Comparison of ENCODE assay signal across 17 cellular contexts in the genomic region with DNA sequence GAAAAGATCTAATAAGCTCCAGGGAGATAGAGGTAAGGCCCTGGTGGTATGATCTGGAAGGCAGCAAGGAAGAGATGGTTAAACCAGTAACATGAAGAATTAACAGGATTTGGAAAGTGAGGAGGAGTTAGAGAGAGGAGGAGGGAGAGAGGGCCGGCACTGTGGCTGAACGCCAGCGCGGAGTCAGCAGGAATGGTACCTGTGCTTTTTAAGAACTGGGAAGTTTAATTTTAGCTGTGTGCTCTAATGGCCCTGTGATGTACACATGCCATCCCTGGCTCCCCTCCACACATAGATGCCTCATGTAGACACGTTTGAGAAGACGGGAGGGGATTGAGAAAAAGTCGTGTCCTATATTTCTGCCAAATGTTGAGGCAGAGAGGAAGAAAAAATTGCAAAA. TPM values are rescaled to one million over a fixed set of nuclear protein-coding genes. Genes with fewer than 3 reads are reported as not detected.
DNase-seq lines count a peak whose midpoint lies in the region; ATAC-seq and TF ChIP-seq lines count a peak whose summit lies in the region.
"Had no signal": no experiment of that assay in that cellular context is flagged by ENCODE, and none has a peak within 500 bp of the region (broad histone marks: within the 10 kb centered on the region; RNA-seq: fewer than 3 reads in every experiment).

No MANE protein-coding gene starts in this region.

- intact Hi-C loops in heart left ventricle (cut with DNase I) (no loop called here), right cardiac atrium (cut with DNase I) (no loop called here), dorsolateral prefrontal cortex (cut with DNase I) (no loop called here)

- no peaks in the 10 kb centered on the region for H3K4me1 Mint-ChIP-seq in activated CD8-positive, alpha-beta memory T cell treated with anti-CD3 and anti-CD28 coated beads, Interleukin-2, amount 10 ng/mL, durations not matched to agents 7 days and 5 days
- H3K4me1 Mint-ChIP-seq: CD4-positive, CD25-positive, alpha-beta regulatory T cell had no signal

- H3K4me1 ChIP-seq in heart left ventricle, result peaks cover 0 to 8% (median 0%) of the 10 kb centered on the region in 12 donors
- no peaks in the 10 kb centered on the region for H3K4me1 ChIP-seq in right cardiac atrium (ENCODE audit: control insufficient read depth, insufficient read depth, low read length)

- no peaks in the 10 kb centered on the region for H3K36me3 Mint-ChIP-seq in activated CD8-positive, alpha-beta memory T cell treated with anti-CD3 and anti-CD28 coated beads, Interleukin-2, amount 10 ng/mL, durations not matched to agents 7 days and 5 days
- H3K36me3 Mint-ChIP-seq: CD4-positive, CD25-positive, alpha-beta regulatory T cell had no signal

- H3K36me3 ChIP-seq in heart left ventricle, result no peaks in the 10 kb centered on the region
- H3K36me3 ChIP-seq: BLaER1 treated with 17β-estradiol and CSF1 and Interleukin-3, amounts not matched to agents 10 nM and 100 nM had no signal

- no peak overlapping the region for H3K27ac Mint-ChIP-seq in activated CD8-positive, alpha-beta memory T cell treated with anti-CD3 and anti-CD28 coated beads, Interleukin-2, amount 10 ng/mL, durations not matched to agents 7 days and 5 days
- H3K27ac Mint-ChIP-seq: CD4-positive, CD25-positive, alpha-beta regulatory T cell; H9 had no signal

- H3K9me3 ChIP-seq in heart left ventricle (no peaks in the 10 kb centered on the region), right cardiac atrium (ENCODE audit: control insufficient read depth, low read length) (no peaks in the 10 kb centered on the region)
- H3K9me3 ChIP-seq: BLaER1 treated with 17β-estradiol and CSF1 and Interleukin-3, amounts not matched to agents 10 nM and 100 nM had no signal

- no peak overlapping the region for H3K4me3 ChIP-seq in heart left ventricle
- H3K4me3 ChIP-seq in right cardiac atrium (ENCODE audit: low read length), result no peak overlapping the region
- no peak overlapping the region for H3K4me3 ChIP-seq in dorsolateral prefrontal cortex
- H3K4me3 ChIP-seq: BLaER1 treated with 17β-estradiol and CSF1 and Interleukin-3, amounts not matched to agents 10 nM and 100 nM; GM12878 had no signal

- H3K9me3 Mint-ChIP-seq in activated CD8-positive, alpha-beta memory T cell treated with anti-CD3 and anti-CD28 coated beads, Interleukin-2, amount 10 ng/mL, durations not matched to agents 7 days and 5 days (ENCODE audit: low read depth), result no peaks in the 10 kb centered on the region
- H3K9me3 Mint-ChIP-seq: CD4-positive, CD25-positive, alpha-beta regulatory T cell; H9 had no signal

- TF ChIP-seq CTCF in heart left ventricle (IDR thresholded peaks at IDR 0.05), result no peak
- no peak for TF ChIP-seq CTCF in dorsolateral prefrontal cortex (IDR thresholded peaks at IDR 0.05 in 54 of 56, conservative IDR thresholded peaks at IDR 0.05 in 2 of 56; ENCODE audit: low read depth in 1 of 56, partially characterized antibody in 56 of 56)

- no peak for TF ChIP-seq POLR2A in heart left ventricle (IDR thresholded peaks at IDR 0.05)

- H3K4me3 Mint-ChIP-seq in activated CD8-positive, alpha-beta memory T cell treated with anti-CD3 and anti-CD28 coated beads, Interleukin-2, amount 10 ng/mL, durations not matched to agents 7 days and 5 days, result no peak overlapping the region
- H3K4me3 Mint-ChIP-seq: CD4-positive, CD25-positive, alpha-beta regulatory T cell; H9 had no signal

- H3K27ac ChIP-seq in heart left ventricle (no peak overlapping the region), right cardiac atrium (ENCODE audit: low read length) (no peak overlapping the region), dorsolateral prefrontal cortex (no peak overlapping the region)
- H3K27ac ChIP-seq: BLaER1 treated with 17β-estradiol and CSF1 and Interleukin-3, amounts not matched to agents 10 nM and 100 nM had no signal

- no peaks in the 10 kb centered on the region for H3K27me3 ChIP-seq in heart left ventricle
- no peaks in the 10 kb centered on the region for H3K27me3 ChIP-seq in right cardiac atrium (ENCODE audit: control insufficient read depth, insufficient read depth)
- H3K27me3 ChIP-seq in dorsolateral prefrontal cortex, result peaks cover 0 to 11% (median 0%) of the 10 kb centered on the region in 45 donors
- H3K27me3 ChIP-seq: BLaER1 treated with 17β-estradiol and CSF1 and Interleukin-3, amounts not matched to agents 10 nM and 100 nM had no signal

- no peak for ATAC-seq in activated CD8-positive, alpha-beta memory T cell treated with anti-CD3 and anti-CD28 coated beads, Interleukin-2, amount 10 ng/mL, durations not matched to agents 7 days and 5 days
- ATAC-seq in heart left ventricle (peak; percentile 40 to 81 (median 68)), right cardiac atrium (peak; percentile 17 to 34), GM18873 (IDR thresholded peaks at IDR 0.05; ENCODE audit: low FRiP score, unreplicated experiment) (no peak)
- ATAC-seq: GM12878 had no signal

- DNase-seq in activated CD8-positive, alpha-beta memory T cell treated with anti-CD3 and anti-CD28 coated beads, Interleukin-2, amount 50 U/mL, for 48 hours, result peak; percentile 17
- no peak for DNase-seq in activated CD8-positive, alpha-beta memory T cell treated with anti-CD3 and anti-CD28 coated beads, Interleukin-2, amount 10 ng/mL, durations not matched to agents 7 days and 5 days
- DNase-seq in heart left ventricle, result peak in 3 of 5 donors; percentile 33 to 61 (median 34)
- no peak for DNase-seq in right cardiac atrium
- DNase-seq in activated T-cell treated with anti-CD3 and anti-CD28 coated beads for 4 hours, result no peak
- DNase-seq in dorsolateral prefrontal cortex, result no peak
- DNase-seq: ACHN; Calu3; CD4-positive, CD25-positive, alpha-beta regulatory T cell; DMS79; GOT3; H9 had no signal

- peaks cover 32% of the 10 kb centered on the region for H3K27me3 Mint-ChIP-seq in activated CD8-positive, alpha-beta memory T cell treated with anti-CD3 and anti-CD28 coated beads, Interleukin-2, amount 10 ng/mL, durations not matched to agents 7 days and 5 days

- CTCF ChIA-PET in activated CD8-positive, alpha-beta memory T cell treated with anti-CD3 and anti-CD28 coated beads, Interleukin-2, amount 10 ng/mL, durations not matched to agents 7 days and 5 days (lab: Charles Lee), result no interaction called here

- 38 to 58% (median 45%) methylated on average over 7 of the region's 7 CpGs for WGBS in heart left ventricle, 4 donors
- WGBS in right cardiac atrium, result 46% methylated on average over 7 of the region's 7 CpGs

RNA-seq across cellular contexts. Expression of gene AVPR1B, which starts 13.8 kb away (rescaled TPM):
- not detected for total RNA-seq in activated CD8-positive, alpha-beta memory T cell treated with anti-CD3 and anti-CD28 coated beads, Interleukin-2, amount 10 ng/mL, durations not matched to agents 7 days and 5 days
- not detected for total RNA-seq in heart left ventricle
- polyA plus RNA-seq in heart left ventricle, result not detected
- not detected for total RNA-seq in right cardiac atrium
- polyA plus RNA-seq in right cardiac atrium, result 0.07 TPM
- total RNA-seq in dorsolateral prefrontal cortex, result 1 to 10 TPM in 2 of 120 experiments, under 1 TPM in 11, not detected in 107; 0.20 to 1.4 (median 0.39) TPM
- total RNA-seq: A172; Calu3; CD4-positive, CD25-positive, alpha-beta regulatory T cell; G401; GM12878; H9 had no signal
- polyA plus RNA-seq: CD4-positive, CD25-positive, alpha-beta regulatory T cell; GM12878 had no signal

Comparison
In these comparisons a context has a peak if more than half of its experiments do, and no peak if none do; other contexts are left out.
1. DNase-seq: peak in activated CD8-positive, alpha-beta memory T cell treated with anti-CD3 and anti-CD28 coated beads, Interleukin-2, amount 50 U/mL, for 48 hours (single experiment) and heart left ventricle (3 of 5); none in activated CD8-positive, alpha-beta memory T cell treated with anti-CD3 and anti-CD28 coated beads, Interleukin-2, amount 10 ng/mL, durations not matched to agents 7 days and 5 days (single experiment), right cardiac atrium (0 of 3), activated T-cell treated with anti-CD3 and anti-CD28 coated beads for 4 hours (single experiment) and dorsolateral prefrontal cortex (0 of 10).
2. ATAC-seq: peak in heart left ventricle (4 of 4) and right cardiac atrium (2 of 2); none in activated CD8-positive, alpha-beta memory T cell treated with anti-CD3 and anti-CD28 coated beads, Interleukin-2, amount 10 ng/mL, durations not matched to agents 7 days and 5 days (single experiment) and GM18873 (single experiment).